In the genomic region with DNA sequence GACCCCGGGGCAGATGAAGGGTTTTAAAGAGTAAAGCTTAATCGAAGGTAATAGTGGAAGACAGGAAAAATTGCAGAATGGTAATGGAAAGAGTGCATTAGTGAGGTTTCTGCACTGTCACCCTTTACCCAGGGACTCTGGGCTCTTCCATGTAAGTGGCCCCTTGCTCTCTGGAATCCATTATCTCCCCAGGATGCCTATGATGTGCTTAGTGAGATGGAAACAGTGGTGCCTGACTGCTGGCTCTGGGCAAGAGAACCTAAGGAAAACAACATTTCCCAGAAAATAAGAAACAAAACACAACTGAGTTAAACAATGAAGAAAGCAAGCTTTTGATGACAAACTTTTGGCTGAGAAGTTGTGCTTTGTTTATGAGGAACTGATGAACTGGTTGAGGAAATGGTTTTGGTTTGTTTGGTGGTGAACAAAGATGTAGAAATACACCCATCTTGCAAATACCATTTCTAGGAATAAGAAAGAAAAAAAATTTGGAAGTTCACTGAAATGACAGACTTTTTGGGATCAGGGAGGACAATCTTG, we compare ENCODE assay signal across 19 cellular contexts.
A peak's percentile ranks its signal among the peaks of the same experiment; 100 is the strongest.
DNase-seq lines count a peak whose midpoint lies in the region; ATAC-seq and TF ChIP-seq lines count a peak whose summit lies in the region.
"Had no signal": no experiment of that assay in that cellular context is flagged by ENCODE, and none has a peak within 500 bp of the region (broad histone marks: within the 10 kb centered on the region; RNA-seq: fewer than 3 reads in every experiment).

No MANE protein-coding gene starts in this region.

- no peaks in the 10 kb centered on the region for H3K36me3 ChIP-seq in GM23338 (ENCODE audit: insufficient read depth)
- no peaks in the 10 kb centered on the region for H3K36me3 ChIP-seq in heart right ventricle
- H3K36me3 ChIP-seq: esophagus squamous epithelium, vagina had no signal

- POLR2A ChIA-PET in activated CD8-positive, alpha-beta T cell treated with anti-CD3 and anti-CD28 coated beads, Interleukin-2, amount 10 ng/mL, durations not matched to agents 7 days and 5 days (lab: Charles Lee) = interaction anchor here (0.7 to 10.1 kb wide), 9 partner anchors 13 to 244 kb away, joined by 3 to 336 read pairs (median 12); a partner anchor contains a TSS

- peaks cover 6% of the 10 kb centered on the region for H3K36me3 Mint-ChIP-seq in activated CD8-positive, alpha-beta memory T cell treated with anti-CD3 and anti-CD28 coated beads, Interleukin-2, amount 10 ng/mL, durations not matched to agents 7 days and 5 days
- H3K36me3 Mint-ChIP-seq in GM23338 (ENCODE audit: low read depth) = no peaks in the 10 kb centered on the region
- peaks cover 2% of the 10 kb centered on the region for H3K36me3 Mint-ChIP-seq in activated CD8-positive, alpha-beta T cell treated with anti-CD3 and anti-CD28 coated beads, Interleukin-2, amount 10 ng/mL, durations not matched to agents 7 days and 5 days (ENCODE audit: low read depth)
- no peaks in the 10 kb centered on the region for H3K36me3 Mint-ChIP-seq in natural killer cell treated with Interleukin-12 subunit alpha and Interleukin-12 subunit beta and Interleukin-15 and Interleukin-18, amount 100 ng/mL, for 72 hours

- H2AFZ ChIP-seq in GM23338 = no peak overlapping the region

- H3K4me2 ChIP-seq in GM23338 = no peak overlapping the region

- H3K79me2 ChIP-seq in GM23338 (replicated peaks; ENCODE audit: insufficient read depth) = no peaks in the 10 kb centered on the region

- TF ChIP-seq CTCF in GM23338 (conservative IDR thresholded peaks at IDR 0.05; ENCODE audit: low read depth in 2 of 2) (no peak), heart right ventricle (IDR thresholded peaks at IDR 0.05) (no peak)

- H3K27me3 Mint-ChIP-seq in activated CD8-positive, alpha-beta memory T cell treated with anti-CD3 and anti-CD28 coated beads, Interleukin-2, amount 10 ng/mL, durations not matched to agents 7 days and 5 days = no peaks in the 10 kb centered on the region
- H3K27me3 Mint-ChIP-seq in GM23338 (ENCODE audit: insufficient read depth, low read depth, poor library complexity) = peaks cover 3% of the 10 kb centered on the region
- H3K27me3 Mint-ChIP-seq in activated CD8-positive, alpha-beta T cell treated with anti-CD3 and anti-CD28 coated beads, Interleukin-2, amount 10 ng/mL, durations not matched to agents 7 days and 5 days (ENCODE audit: low read depth) = no peaks in the 10 kb centered on the region
- no peaks in the 10 kb centered on the region for H3K27me3 Mint-ChIP-seq in natural killer cell treated with Interleukin-12 subunit alpha and Interleukin-12 subunit beta and Interleukin-15 and Interleukin-18, amount 100 ng/mL, for 72 hours

- H4K20me1 ChIP-seq in GM23338 (replicated peaks; ENCODE audit: insufficient read depth) = no peaks in the 10 kb centered on the region

- H3K4me1 ChIP-seq in GM23338 (ENCODE audit: insufficient read depth) (no peaks in the 10 kb centered on the region), heart right ventricle (peaks cover 0 to 28% (median 0%) of the 10 kb centered on the region in 9 donors)
- H3K4me1 ChIP-seq: vagina had no signal

- H3K27ac Mint-ChIP-seq in activated CD8-positive, alpha-beta memory T cell treated with anti-CD3 and anti-CD28 coated beads, Interleukin-2, amount 10 ng/mL, durations not matched to agents 7 days and 5 days = peak overlapping the region; percentile 96
- no peak overlapping the region for H3K27ac Mint-ChIP-seq in GM23338
- H3K27ac Mint-ChIP-seq in activated CD8-positive, alpha-beta T cell treated with anti-CD3 and anti-CD28 coated beads, Interleukin-2, amount 10 ng/mL, durations not matched to agents 7 days and 5 days = peak overlapping the region; percentile 92
- H3K27ac Mint-ChIP-seq in natural killer cell treated with Interleukin-12 subunit alpha and Interleukin-12 subunit beta and Interleukin-15 and Interleukin-18, amount 100 ng/mL, for 72 hours = peak overlapping the region; percentile 91 to 96
- H3K27ac Mint-ChIP-seq: HFFc6 had no signal

- H3K4me3 ChIP-seq in GM23338 (no peak overlapping the region), heart right ventricle (no peak overlapping the region)
- H3K4me3 ChIP-seq: esophagus squamous epithelium, vagina had no signal

- no peak for ATAC-seq in activated CD8-positive, alpha-beta memory T cell treated with anti-CD3 and anti-CD28 coated beads, Interleukin-2, amount 10 ng/mL, durations not matched to agents 7 days and 5 days
- ATAC-seq in GM23338 = peak; percentile 45; the same call in 2 of the 3 replicates
- no peak for ATAC-seq in activated CD8-positive, alpha-beta T cell treated with anti-CD3 and anti-CD28 coated beads, Interleukin-2, amount 10 ng/mL, durations not matched to agents 7 days and 5 days
- peak in 1 of 2 donors; percentile 16 for ATAC-seq in natural killer cell treated with Interleukin-12 subunit alpha and Interleukin-12 subunit beta and Interleukin-15 and Interleukin-18, amount 100 ng/mL, for 72 hours
- no peak for ATAC-seq in HG03045 (IDR thresholded peaks at IDR 0.05; ENCODE audit: unreplicated experiment)
- no peak for ATAC-seq in HG03354 (IDR thresholded peaks at IDR 0.05; ENCODE audit: poor library complexity, severe bottlenecking, unreplicated experiment)
- no peak for ATAC-seq in heart right ventricle

- no peaks in the 10 kb centered on the region for H3K9me2 ChIP-seq in GM23338 (ENCODE audit: insufficient read depth)

- no peak overlapping the region for H3K27ac ChIP-seq in GM23338 (ENCODE audit: low read depth)
- peak overlapping the region in 1 of 10 donors; percentile 66 for H3K27ac ChIP-seq in heart right ventricle
- H3K27ac ChIP-seq: esophagus squamous epithelium, vagina had no signal

- no peaks in the 10 kb centered on the region for H3K9me3 Mint-ChIP-seq in activated CD8-positive, alpha-beta memory T cell treated with anti-CD3 and anti-CD28 coated beads, Interleukin-2, amount 10 ng/mL, durations not matched to agents 7 days and 5 days (ENCODE audit: low read depth)
- H3K9me3 Mint-ChIP-seq in GM23338 = no peaks in the 10 kb centered on the region
- H3K9me3 Mint-ChIP-seq in activated CD8-positive, alpha-beta T cell treated with anti-CD3 and anti-CD28 coated beads, Interleukin-2, amount 10 ng/mL, durations not matched to agents 7 days and 5 days (ENCODE audit: insufficient read depth) = no peaks in the 10 kb centered on the region
- peaks cover 3% of the 10 kb centered on the region for H3K9me3 Mint-ChIP-seq in natural killer cell treated with Interleukin-12 subunit alpha and Interleukin-12 subunit beta and Interleukin-15 and Interleukin-18, amount 100 ng/mL, for 72 hours
- H3K9me3 Mint-ChIP-seq: HFFc6, neural crest cell had no signal

- H3K4me1 Mint-ChIP-seq in activated CD8-positive, alpha-beta memory T cell treated with anti-CD3 and anti-CD28 coated beads, Interleukin-2, amount 10 ng/mL, durations not matched to agents 7 days and 5 days = peaks cover 76% of the 10 kb centered on the region
- peaks cover 21% of the 10 kb centered on the region; the same call in 2 of the 3 replicates for H3K4me1 Mint-ChIP-seq in GM23338
- peaks cover 78% of the 10 kb centered on the region for H3K4me1 Mint-ChIP-seq in activated CD8-positive, alpha-beta T cell treated with anti-CD3 and anti-CD28 coated beads, Interleukin-2, amount 10 ng/mL, durations not matched to agents 7 days and 5 days (ENCODE audit: low read depth)
- H3K4me1 Mint-ChIP-seq in natural killer cell treated with Interleukin-12 subunit alpha and Interleukin-12 subunit beta and Interleukin-15 and Interleukin-18, amount 100 ng/mL, for 72 hours (ENCODE audit: low read depth in 2 of 2) = peaks cover 69 to 79% of the 10 kb centered on the region in 2 donors
- H3K4me1 Mint-ChIP-seq: neural crest cell had no signal

- no peaks in the 10 kb centered on the region for H3F3A ChIP-seq in GM23338 (replicated peaks; ENCODE audit: low read depth)

- peak overlapping the region; percentile 37 for H3K4me3 Mint-ChIP-seq in activated CD8-positive, alpha-beta memory T cell treated with anti-CD3 and anti-CD28 coated beads, Interleukin-2, amount 10 ng/mL, durations not matched to agents 7 days and 5 days
- H3K4me3 Mint-ChIP-seq in GM23338 = no peak overlapping the region
- peak overlapping the region; percentile 64 for H3K4me3 Mint-ChIP-seq in activated CD8-positive, alpha-beta T cell treated with anti-CD3 and anti-CD28 coated beads, Interleukin-2, amount 10 ng/mL, durations not matched to agents 7 days and 5 days
- H3K4me3 Mint-ChIP-seq in natural killer cell treated with Interleukin-12 subunit alpha and Interleukin-12 subunit beta and Interleukin-15 and Interleukin-18, amount 100 ng/mL, for 72 hours = peak overlapping the region; percentile 58
- H3K4me3 Mint-ChIP-seq: HFFc6, neural crest cell had no signal

- 36 to 53% methylated on average over 2 of the region's 2 CpGs for WGBS in heart right ventricle, 2 donors

- CTCF ChIA-PET in activated CD8-positive, alpha-beta memory T cell treated with anti-CD3 and anti-CD28 coated beads, Interleukin-2, amount 10 ng/mL, durations not matched to agents 7 days and 5 days (lab: Charles Lee) = interaction anchor here (0.7 to 12.1 kb wide), 32 partner anchors 13 to 244 kb away, joined by 3 to 436 read pairs (median 5); a partner anchor contains a TSS
- CTCF ChIA-PET in activated CD8-positive, alpha-beta T cell treated with anti-CD3 and anti-CD28 coated beads, Interleukin-2, amount 10 ng/mL, durations not matched to agents 7 days and 5 days (lab: Charles Lee) = interaction anchor here (0.6 to 11.2 kb wide), 48 partner anchors 8 to 244 kb away, joined by 3 to 803 read pairs (median 6); a partner anchor contains a TSS

- intact Hi-C loops in heart right ventricle (cut with DNase I) = loop anchor here (1.0 to 10.0 kb wide), 9 partner anchors 120 to 690 kb away; a partner anchor contains a TSS

- H3K27me3 ChIP-seq in GM23338 (ENCODE audit: insufficient read depth) (no peaks in the 10 kb centered on the region), heart right ventricle (peaks cover 0 to 7% (median 0%) of the 10 kb centered on the region in 7 donors)
- H3K27me3 ChIP-seq: esophagus squamous epithelium, vagina had no signal

- H3K9me3 ChIP-seq in heart right ventricle = no peaks in the 10 kb centered on the region
- H3K9me3 ChIP-seq: esophagus squamous epithelium, vagina had no signal

- no peak for DNase-seq in activated CD8-positive, alpha-beta memory T cell treated with anti-CD3 and anti-CD28 coated beads, Interleukin-2, amount 10 ng/mL, durations not matched to agents 7 days and 5 days
- DNase-seq in activated CD8-positive, alpha-beta memory T cell treated with anti-CD3 and anti-CD28 coated beads for 24 hours = no peak
- no peak for DNase-seq in GM23338 (ENCODE audit: low spot score)
- no peak for DNase-seq in activated CD8-positive, alpha-beta T cell treated with anti-CD3 and anti-CD28 coated beads, Interleukin-2, amount 10 ng/mL, durations not matched to agents 7 days and 5 days
- DNase-seq in natural killer cell treated with Interleukin-12 subunit alpha and Interleukin-12 subunit beta and Interleukin-15 and Interleukin-18, amount 100 ng/mL, for 72 hours (ENCODE audit: low spot score) = no peak
- DNase-seq in heart right ventricle = no peak
- DNase-seq: activated effector memory CD4-positive, alpha-beta T cell treated with anti-CD3 and anti-CD28 coated beads, Interleukin-2, amount 50 U/mL, for 16 hours; cerebellar nuclear complex; DND-41; effector CD4-positive, alpha-beta T cell; esophagus squamous epithelium; HFFc6; NCI-H526 treated with DMSO at 0.1 percent for 48 hours; small intestine; stimulated activated CD4-positive, alpha-beta T cell treated with anti-CD3 and anti-CD28 coated beads, Interleukin-4, amount 100 ng/mL, for 24 hours had no signal
